ENCODE assay signal across 3 cellular contexts in genomic region chr3:134373278-134373941, GRCh38.
TF ChIP-seq lines count a peak whose summit lies in the region.

No MANE protein-coding gene starts in this region.

TF ChIP-seq in A549, 52 proteins besides CTCF, POLR2A, EP300 and RAD21:
- 0 out of 2 replicates have a peak, but pooled peaks have one; percentile 35 for TF ChIP-seq RNF2 (IDR thresholded peaks at IDR 0.05; ENCODE audit: borderline replicate concordance, low read depth)
- TF ChIP-seq KDM5A (IDR thresholded peaks at IDR 0.05) = no peak
- TF ChIP-seq TFCP2L1 (CRISPR knock-in tag; IDR thresholded peaks at IDR 0.05) = 0 out of 2 replicates have a peak, but pooled peaks have one; percentile 53
- TF ChIP-seq FOSL2 (IDR thresholded peaks at IDR 0.05) = no peak
- peak; percentile 52 for TF ChIP-seq FOSL2 (CRISPR knock-in tag; IDR thresholded peaks at IDR 0.05)

TF ChIP-seq in HCT116, 20 proteins besides CTCF, POLR2A, EP300 and RAD21 (continued from another document):
- TF ChIP-seq ATF3 (IDR thresholded peaks at IDR 0.05) (no peak), EGR1 (IDR thresholded peaks at IDR 0.05; ENCODE audit: low read depth) (no peak), YY1 (IDR thresholded peaks at IDR 0.05; ENCODE audit: extremely low read depth, insufficient replicate concordance, low read depth, low read length) (peak; percentile 8), ZBTB33 (IDR thresholded peaks at IDR 0.05; ENCODE audit: extremely low read depth, insufficient replicate concordance, low read length) (no peak), ZFX (IDR thresholded peaks at IDR 0.05) (no peak), JUND (IDR thresholded peaks at IDR 0.05) (no peak)

TF ChIP-seq in SK-N-SH, 30 proteins besides CTCF, POLR2A, EP300 and RAD21:
- no peak for TF ChIP-seq USF1 (IDR thresholded peaks at IDR 0.05; ENCODE audit: borderline replicate concordance, low read depth)
- no peak for TF ChIP-seq CHD2 (IDR thresholded peaks at IDR 0.05; ENCODE audit: low read length, partially characterized antibody)
- TF ChIP-seq MAX (IDR thresholded peaks at IDR 0.05; ENCODE audit: low read depth) = no peak
- TF ChIP-seq EZH2phosphoT487 (IDR thresholded peaks at IDR 0.05; ENCODE audit: borderline replicate concordance, low read depth) = no peak
- no peak for TF ChIP-seq NRF1 (IDR thresholded peaks at IDR 0.05; ENCODE audit: low read depth, low read length)
- TF ChIP-seq PBX3 (IDR thresholded peaks at IDR 0.05) = peak; percentile 21; the same call in 1 of the 2 replicates
- peak; percentile 77 for TF ChIP-seq REST (IDR thresholded peaks at IDR 0.05; ENCODE audit: low read depth, low read length)
- TF ChIP-seq MEF2A (IDR thresholded peaks at IDR 0.05; ENCODE audit: borderline replicate concordance, low read depth) = no peak
- TF ChIP-seq ELF1 (IDR thresholded peaks at IDR 0.05) = no peak
- TF ChIP-seq RCOR1 (IDR thresholded peaks at IDR 0.05; ENCODE audit: low read length) = no peak
- no peak for TF ChIP-seq ZBTB33 (IDR thresholded peaks at IDR 0.05; ENCODE audit: borderline replicate concordance, low read depth)
- TF ChIP-seq JUND (IDR thresholded peaks at IDR 0.05) = peak; percentile 83
- TF ChIP-seq SIN3A (IDR thresholded peaks at IDR 0.05; ENCODE audit: borderline replicate concordance, low read depth, low read length) = peak; percentile 78; the same call in 1 of the 2 replicates
- peak; percentile 39; the same call in 1 of the 2 replicates for TF ChIP-seq TAF1 (IDR thresholded peaks at IDR 0.05; ENCODE audit: borderline replicate concordance, low read depth, low read length)
- no peak for TF ChIP-seq IRF3 (IDR thresholded peaks at IDR 0.05; ENCODE audit: low read depth, low read length)
- TF ChIP-seq TCF12 (IDR thresholded peaks at IDR 0.05) = peak; percentile 43
- no peak for TF ChIP-seq YY1 (IDR thresholded peaks at IDR 0.05; ENCODE audit: low read depth)
- peak; percentile 59 for TF ChIP-seq NFIC (IDR thresholded peaks at IDR 0.05; ENCODE audit: borderline replicate concordance)
- TF ChIP-seq FOSL2 (IDR thresholded peaks at IDR 0.05; ENCODE audit: borderline replicate concordance, low read depth) = peak; percentile 51; the same call in 1 of the 2 replicates
- peak; percentile 74 for TF ChIP-seq TEAD4 (IDR thresholded peaks at IDR 0.05; ENCODE audit: borderline replicate concordance, insufficient read depth)
- no peak for TF ChIP-seq POLR2AphosphoS5 (IDR thresholded peaks at IDR 0.05; ENCODE audit: low read depth, low read length)
- TF ChIP-seq USF2 (IDR thresholded peaks at IDR 0.05; ENCODE audit: borderline replicate concordance, low read depth, low read length) = no peak
- no peak for TF ChIP-seq RXRA (IDR thresholded peaks at IDR 0.05; ENCODE audit: borderline replicate concordance, low read depth)
- TF ChIP-seq FOXJ3 (CRISPR knock-in tag; IDR thresholded peaks at IDR 0.05) = no peak
TF ChIP-seq in SK-N-SH: peak in this region for 9.
